25 cellular contexts compared by ENCODE assay signal in genomic region chr1:156944268-156944667, GRCh38. TPM values are rescaled to one million over a fixed set of nuclear protein-coding genes. Genes with fewer than 3 reads are reported as not detected.
"Had no signal": no experiment of that assay in that cellular context is flagged by ENCODE, and none has a peak within 500 bp of the region (broad histone marks: within the 10 kb centered on the region; RNA-seq: fewer than 3 reads in every experiment).

No MANE protein-coding gene starts in this region.

- H3K4me2 ChIP-seq: SK-N-SH had no signal

- H3K9ac ChIP-seq: SK-N-SH had no signal

- ATAC-seq: HepG2 had no signal

- FAIRE-seq: HepG2, RCC 7860 had no signal

- H3K9me3 ChIP-seq: SK-N-SH had no signal

- DNase-seq: IMR-90, MV-4-11, NCI-H1048, NCI-H1105, NCI-H1417 treated with DMSO at 0.1 percent for 48 hours, NCI-H146, NCI-H1694 treated with DMSO at 0.1 percent for 48 hours, NCI-H1930, NCI-H2081, NCI-H2107, NCI-H2227 treated with DMSO at 0.1 percent for 48 hours, NCI-H524, NCI-H526 treated with DMSO at 0.1 percent for 48 hours, NCI-H748 treated with DMSO at 0.1 percent for 48 hours, RPMI8226, SHP77, SK-N-SH, SW 1271 had no signal

RNA-seq across cellular contexts. Expression of gene LRRC71, which starts 23.8 kb away (rescaled TPM):
- total RNA-seq: HepG2, HT1080, IMR-90, LHCN-M2, MCF 10A, NCI-H460, SK-MEL-5 had no signal
- polyA plus RNA-seq: HepG2 had no signal

RNA-seq across cellular contexts. Expression of gene PEAR1, which starts 50.8 kb away (rescaled TPM):
- total RNA-seq: SK-MEL-5 had no signal
